ENCODE assay signal across 8 cellular contexts in genomic region chr17:49494937-49495841, GRCh38. TPM values are rescaled to one million over a fixed set of nuclear protein-coding genes. Genes with fewer than 3 reads are reported as not detected.
DNase-seq lines count a peak whose midpoint lies in the region; ATAC-seq and TF ChIP-seq lines count a peak whose summit lies in the region.

A gene with protein sequence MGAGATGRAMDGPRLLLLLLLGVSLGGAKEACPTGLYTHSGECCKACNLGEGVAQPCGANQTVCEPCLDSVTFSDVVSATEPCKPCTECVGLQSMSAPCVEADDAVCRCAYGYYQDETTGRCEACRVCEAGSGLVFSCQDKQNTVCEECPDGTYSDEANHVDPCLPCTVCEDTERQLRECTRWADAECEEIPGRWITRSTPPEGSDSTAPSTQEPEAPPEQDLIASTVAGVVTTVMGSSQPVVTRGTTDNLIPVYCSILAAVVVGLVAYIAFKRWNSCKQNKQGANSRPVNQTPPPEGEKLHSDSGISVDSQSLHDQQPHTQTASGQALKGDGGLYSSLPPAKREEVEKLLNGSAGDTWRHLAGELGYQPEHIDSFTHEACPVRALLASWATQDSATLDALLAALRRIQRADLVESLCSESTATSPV (plus strand): TSS chr17:49495293. CDS start chr17:49495418, 125 bp downstream.

- DNase-seq in GM10248 (ENCODE audit: extremely low spot score) (peak; percentile 87), SK-N-SH (peak; percentile 96), anterior cingulate cortex (lab: John Stamatoyannopoulos, UW) (peak in 44 of 58 donors; percentile 2 to 73 (median 32)), iPS DF 6.9 (ENCODE audit: low read depth, low spot score) (no peak), sciatic nerve (ENCODE audit: low spot score) (no peak), RKO (ENCODE audit: low spot score) (no peak)

- H4K20me1 ChIP-seq in SK-N-SH (ENCODE audit: insufficient read depth): no peaks in the 10 kb centered on the region

- H3K9me2 ChIP-seq in SK-N-SH: no peaks in the 10 kb centered on the region

- ATAC-seq in sciatic nerve (peak; percentile 79), GM21717 (IDR thresholded peaks at IDR 0.05; ENCODE audit: unreplicated experiment) (no peak)

- H3K9ac ChIP-seq in HUES64 (ENCODE audit: low read depth, low read length) (no peak within 1 kb of the TSS), SK-N-SH (no peak within 1 kb of the TSS)

- CTCF ChIA-PET in GM10248 (lab: Yijun Ruan, JAX) (interaction anchor here (1.0 to 11.0 kb wide), 8 partner anchors 16 to 62 kb away, joined by 3 to 95 read pairs (median 5); no protein-coding TSS in a partner anchor), SK-N-SH (lab: Yijun Ruan, JAX) (interaction anchor here (0.8 to 28.6 kb wide), 21 partner anchors 14 to 213 kb away, joined by 3 to 499 read pairs (median 14); partner anchors contain the start of gene SLC35B1)

- POLR2A ChIA-PET in GM10248 (lab: Yijun Ruan, JAX) (no interaction called here), SK-N-SH (lab: Yijun Ruan, JAX) (interaction anchor here (0.6 to 2.5 kb wide), 8 partner anchors 13 to 61 kb away, joined by 3 to 12 read pairs (median 8); no protein-coding TSS in a partner anchor)

- no peaks in the 10 kb centered on the region for H3K9me3 ChIP-seq in HUES64 (ENCODE audit: insufficient read depth, low read depth, low read length)
- H3K9me3 ChIP-seq in SK-N-SH: no peaks in the 10 kb centered on the region
- no peaks in the 10 kb centered on the region for H3K9me3 ChIP-seq in iPS DF 6.9 (ENCODE audit: control insufficient read depth, insufficient read depth, low read length)

- H3K27me3 ChIP-seq in HUES64 (ENCODE audit: insufficient read depth, low read length) (peaks cover 64% of the 10 kb centered on the region), SK-N-SH (ENCODE audit: insufficient read depth) (peaks cover 79% of the 10 kb centered on the region), iPS DF 6.9 (ENCODE audit: control insufficient read depth, insufficient read depth, low read length) (peaks cover 15% of the 10 kb centered on the region)

- H3K79me2 ChIP-seq in SK-N-SH (ENCODE audit: insufficient read depth): no peaks in the 10 kb centered on the region

- TF ChIP-seq RAD21 in SK-N-SH (IDR thresholded peaks at IDR 0.05; ENCODE audit: low read length): peak; percentile 25; the same call in 1 of the 2 replicates

- TF ChIP-seq EP300 in SK-N-SH (IDR thresholded peaks at IDR 0.05; ENCODE audit: borderline replicate concordance in 1 of 2, low read depth in 1 of 2, low read length in 1 of 2): no peak

- H3K27ac ChIP-seq in HUES64 (ENCODE audit: low read depth, low read length) (no peak within 1 kb of the TSS), SK-N-SH (ENCODE audit: low read depth in 2 of 2, low read length in 1 of 2) (peak within 1 kb of the TSS in 1 of 2 experiments; percentile 62; a peak in 1 of 4 replicates), iPS DF 6.9 (ENCODE audit: low read length) (no peak within 1 kb of the TSS)

- H3K4me2 ChIP-seq in SK-N-SH: peak within 1 kb of the TSS; percentile 93

- H3K36me3 ChIP-seq in HUES64 (ENCODE audit: insufficient read depth, low read length): no peaks in the 10 kb centered on the region
- H3K36me3 ChIP-seq in SK-N-SH (replicated peaks in 1 of 2; ENCODE audit: control insufficient read depth in 1 of 2, insufficient read depth in 2 of 2, low read length in 1 of 2): no peaks in the 10 kb centered on the region
- no peaks in the 10 kb centered on the region for H3K36me3 ChIP-seq in iPS DF 6.9 (ENCODE audit: control insufficient read depth, insufficient read depth, low read length)

- intact Hi-C loops in sciatic nerve (cut with DNase I): no loop called here

- peaks cover 6% of the 10 kb centered on the region for H3F3A ChIP-seq in SK-N-SH (replicated peaks; ENCODE audit: insufficient read depth)

- peak within 1 kb of the TSS; percentile 68 for H3K4me3 ChIP-seq in HUES64 (ENCODE audit: low read length)
- peak within 1 kb of the TSS; percentile 54 to 63 for H3K4me3 ChIP-seq in SK-N-SH (ENCODE audit: low read depth in 2 of 2, low read length in 1 of 2)
- H3K4me3 ChIP-seq in iPS DF 6.9 (ENCODE audit: low read length): peak within 1 kb of the TSS; percentile 76

- H2AFZ ChIP-seq in SK-N-SH (ENCODE audit: low read depth): peak within 1 kb of the TSS; percentile 83

- under 1% methylated on average over 81 of the region's 81 CpGs for WGBS in HUES64
- WGBS in SK-N-SH (ENCODE audit: low lambda C conversion rate): 5% methylated on average over 33 of the region's 81 CpGs
- no CpG with 5 or more reads among the region's 81 CpGs for WGBS in iPS DF 6.9 (ENCODE audit: insufficient coverage, insufficient read length)

- TF ChIP-seq CTCF in GM10248 (IDR thresholded peaks at IDR 0.05; ENCODE audit: control extremely low read depth, extremely low read depth, low read depth, missing control alignments) (peak; percentile 36), SK-N-SH (IDR thresholded peaks at IDR 0.05) (no peak)

- peaks cover 17% of the 10 kb centered on the region for H3K4me1 ChIP-seq in HUES64 (ENCODE audit: insufficient read depth, low read length)
- peaks cover 5 to 33% of the 10 kb centered on the region in 2 experiments; a peak in 2 of 4 replicates for H3K4me1 ChIP-seq in SK-N-SH (ENCODE audit: control insufficient read depth in 1 of 2, insufficient read depth in 2 of 2, low read depth in 1 of 2, low read length in 1 of 2)
- H3K4me1 ChIP-seq in iPS DF 6.9 (ENCODE audit: control insufficient read depth, insufficient read depth, low read length): no peaks in the 10 kb centered on the region

TF ChIP-seq in SK-N-SH, 30 proteins besides CTCF, POLR2A, EP300 and RAD21:
- TF ChIP-seq ZBTB33 (IDR thresholded peaks at IDR 0.05; ENCODE audit: borderline replicate concordance, low read depth): no peak
- TF ChIP-seq SMC3 (IDR thresholded peaks at IDR 0.05; ENCODE audit: low read depth, low read length): 0 out of 2 replicates have a peak, but pooled peaks have one; percentile 2

RNA-seq across cellular contexts. Expression of the gene that starts here (rescaled TPM):
- 9.9 TPM for polyA plus RNA-seq in HUES64 (2013, experiment 1 of 2)
- polyA plus RNA-seq in HUES64 (2013, experiment 2 of 2): 16.5 TPM
- 0.44 and 0.76 TPM in 2 replicates for polyA plus RNA-seq in SK-N-SH (2012; rRNA removed)
- polyA plus RNA-seq in SK-N-SH (2012; cell fraction: cytosol; rRNA removed): 0.37 and 0.59 TPM in 2 replicates
- 0.52 and 0.66 TPM in 2 replicates for polyA plus RNA-seq in SK-N-SH (2012; cell fraction: nucleus; rRNA removed)
- 291 TPM for total RNA-seq in sciatic nerve

Comparison
In these comparisons a context has a peak if more than half of its experiments do, and no peak if none do; other contexts are left out.
1. Peak in DNase-seq, H3K4me3 ChIP-seq and H3K4me2 ChIP-seq in SK-N-SH; RNA of the gene not detected or under 1 TPM.
2. DNase-seq: peak in GM10248 (single experiment) and anterior cingulate cortex (44 of 58); none in iPS DF 6.9 (single experiment), sciatic nerve (single experiment) and RKO (single experiment).
3. Peak in every context shown above with its lines, with median percentiles within 50 percentile points of each other: H3K4me3 ChIP-seq.